In genomic region chr1:47380699-47381098, GRCh38 we compare ENCODE assay signal across 2 cellular contexts.
TF ChIP-seq lines count a peak whose summit lies in the region.

No MANE protein-coding gene starts in this region.

TF ChIP-seq in GM12891, 5 proteins besides CTCF, POLR2A, EP300 and RAD21:
- no peak for TF ChIP-seq SPI1 (IDR thresholded peaks at IDR 0.05; ENCODE audit: low read depth, low read length)
- TF ChIP-seq TAF1 (IDR thresholded peaks at IDR 0.05; ENCODE audit: low read depth, low read length), result no peak
- TF ChIP-seq POU2F2 (IDR thresholded peaks at IDR 0.05; ENCODE audit: low read depth, low read length), result no peak
- TF ChIP-seq PAX5 (IDR thresholded peaks at IDR 0.05; ENCODE audit: insufficient read depth, low read length, severe bottlenecking), result no peak
- TF ChIP-seq POLR2AphosphoS5 (IDR thresholded peaks at IDR 0.05; ENCODE audit: low read depth, low read length), result no peak

TF ChIP-seq in HepG2, 621 proteins besides CTCF, POLR2A, EP300 and RAD21 (continues in another document):
- TF ChIP-seq SOX6 (IDR thresholded peaks at IDR 0.05) (no peak), SOX6 (CRISPR knock-in tag; IDR thresholded peaks at IDR 0.05) (peak; percentile 56; the same call in 1 of the 2 replicates), ZNF136 (CRISPR knock-in tag; IDR thresholded peaks at IDR 0.05; ENCODE audit: low read depth) (no peak), ZNF143 (CRISPR knock-in tag; IDR thresholded peaks at IDR 0.05) (no peak), ZBTB42 (CRISPR knock-in tag; IDR thresholded peaks at IDR 0.05) (no peak), ZFYVE20 (CRISPR knock-in tag; IDR thresholded peaks at IDR 0.05; ENCODE audit: borderline replicate concordance, low read depth) (no peak), MIXL1 (CRISPR knock-in tag; IDR thresholded peaks at IDR 0.05) (peak; percentile 56; the same call in 1 of the 2 replicates), FOXP1 (IDR thresholded peaks at IDR 0.05) (no peak), FOXP1 (CRISPR knock-in tag; IDR thresholded peaks at IDR 0.05) (peak; percentile 62; the same call in 1 of the 2 replicates), ATAD3A (CRISPR knock-in tag; IDR thresholded peaks at IDR 0.05) (no peak), ETV5 (CRISPR knock-in tag; IDR thresholded peaks at IDR 0.05; ENCODE audit: borderline replicate concordance) (no peak), SAP130 (CRISPR knock-in tag; IDR thresholded peaks at IDR 0.05; ENCODE audit: low read depth) (peak; percentile 22; the same call in 1 of the 2 replicates), SOX13 (IDR thresholded peaks at IDR 0.05) (no peak), SOX13 (CRISPR knock-in tag; conservative IDR thresholded peaks at IDR 0.05 in 1 of 2, IDR thresholded peaks at IDR 0.05 in 1 of 2) (peak in 1 of 2 experiments; percentile 84; a peak in 2 of 4 replicates), ELF3 (CRISPR knock-in tag; IDR thresholded peaks at IDR 0.05) (0 out of 2 replicates have a peak, but pooled peaks have one; percentile 21), ZNF276 (CRISPR knock-in tag; IDR thresholded peaks at IDR 0.05; ENCODE audit: low read depth) (no peak), SOX5 (CRISPR knock-in tag; IDR thresholded peaks at IDR 0.05; ENCODE audit: borderline replicate concordance) (peak; percentile 64; the same call in 1 of the 2 replicates), MED1 (CRISPR knock-in tag; IDR thresholded peaks at IDR 0.05) (peak; percentile 37; the same call in 1 of the 2 replicates), ATF5 (CRISPR knock-in tag; IDR thresholded peaks at IDR 0.05; ENCODE audit: low read depth) (no peak), ZMYM4 (CRISPR knock-in tag; IDR thresholded peaks at IDR 0.05) (0 out of 2 replicates have a peak, but pooled peaks have one; percentile 24), HOXD1 (CRISPR knock-in tag; IDR thresholded peaks at IDR 0.05) (peak; percentile 52; the same call in 1 of the 2 replicates), CEBPG (CRISPR knock-in tag; IDR thresholded peaks at IDR 0.05) (0 out of 2 replicates have a peak, but pooled peaks have one; percentile 22), FOXA1 (IDR thresholded peaks at IDR 0.05) (no peak), FOXA1 (CRISPR knock-in tag; IDR thresholded peaks at IDR 0.05) (0 out of 2 replicates have a peak, but pooled peaks have one; percentile 48), ZBTB39 (CRISPR knock-in tag; IDR thresholded peaks at IDR 0.05) (peak; percentile 68; the same call in 1 of the 2 replicates), BRD4 (CRISPR knock-in tag; IDR thresholded peaks at IDR 0.05) (no peak), MXD3 (CRISPR knock-in tag; IDR thresholded peaks at IDR 0.05) (no peak), HDAC2 (CRISPR knock-in tag; IDR thresholded peaks at IDR 0.05) (0 out of 2 replicates have a peak, but pooled peaks have one; percentile 43), CREB1 (IDR thresholded peaks at IDR 0.05) (no peak), CREB1 (CRISPR knock-in tag; IDR thresholded peaks at IDR 0.05) (no peak), NR2F6 (IDR thresholded peaks at IDR 0.05) (no peak), NR2F6 (CRISPR knock-in tag; IDR thresholded peaks at IDR 0.05) (0 out of 2 replicates have a peak, but pooled peaks have one; percentile 47), PITX1 (CRISPR knock-in tag; IDR thresholded peaks at IDR 0.05) (0 out of 2 replicates have a peak, but pooled peaks have one; percentile 21), TBX2 (CRISPR knock-in tag; IDR thresholded peaks at IDR 0.05; ENCODE audit: borderline replicate concordance) (peak; percentile 20; the same call in 1 of the 2 replicates), HNF4A (CRISPR knock-in tag; IDR thresholded peaks at IDR 0.05) (peak; percentile 55; the same call in 1 of the 2 replicates), ZNF691 (CRISPR knock-in tag; IDR thresholded peaks at IDR 0.05; ENCODE audit: borderline replicate concordance, low read depth) (no peak), E2F1 (CRISPR knock-in tag; IDR thresholded peaks at IDR 0.05) (no peak), ISX (CRISPR knock-in tag; conservative IDR thresholded peaks at IDR 0.05) (no peak), ZNF792 (CRISPR knock-in tag; IDR thresholded peaks at IDR 0.05) (0 out of 2 replicates have a peak, but pooled peaks have one; percentile 37)
- TF ChIP-seq, protein P1, sequence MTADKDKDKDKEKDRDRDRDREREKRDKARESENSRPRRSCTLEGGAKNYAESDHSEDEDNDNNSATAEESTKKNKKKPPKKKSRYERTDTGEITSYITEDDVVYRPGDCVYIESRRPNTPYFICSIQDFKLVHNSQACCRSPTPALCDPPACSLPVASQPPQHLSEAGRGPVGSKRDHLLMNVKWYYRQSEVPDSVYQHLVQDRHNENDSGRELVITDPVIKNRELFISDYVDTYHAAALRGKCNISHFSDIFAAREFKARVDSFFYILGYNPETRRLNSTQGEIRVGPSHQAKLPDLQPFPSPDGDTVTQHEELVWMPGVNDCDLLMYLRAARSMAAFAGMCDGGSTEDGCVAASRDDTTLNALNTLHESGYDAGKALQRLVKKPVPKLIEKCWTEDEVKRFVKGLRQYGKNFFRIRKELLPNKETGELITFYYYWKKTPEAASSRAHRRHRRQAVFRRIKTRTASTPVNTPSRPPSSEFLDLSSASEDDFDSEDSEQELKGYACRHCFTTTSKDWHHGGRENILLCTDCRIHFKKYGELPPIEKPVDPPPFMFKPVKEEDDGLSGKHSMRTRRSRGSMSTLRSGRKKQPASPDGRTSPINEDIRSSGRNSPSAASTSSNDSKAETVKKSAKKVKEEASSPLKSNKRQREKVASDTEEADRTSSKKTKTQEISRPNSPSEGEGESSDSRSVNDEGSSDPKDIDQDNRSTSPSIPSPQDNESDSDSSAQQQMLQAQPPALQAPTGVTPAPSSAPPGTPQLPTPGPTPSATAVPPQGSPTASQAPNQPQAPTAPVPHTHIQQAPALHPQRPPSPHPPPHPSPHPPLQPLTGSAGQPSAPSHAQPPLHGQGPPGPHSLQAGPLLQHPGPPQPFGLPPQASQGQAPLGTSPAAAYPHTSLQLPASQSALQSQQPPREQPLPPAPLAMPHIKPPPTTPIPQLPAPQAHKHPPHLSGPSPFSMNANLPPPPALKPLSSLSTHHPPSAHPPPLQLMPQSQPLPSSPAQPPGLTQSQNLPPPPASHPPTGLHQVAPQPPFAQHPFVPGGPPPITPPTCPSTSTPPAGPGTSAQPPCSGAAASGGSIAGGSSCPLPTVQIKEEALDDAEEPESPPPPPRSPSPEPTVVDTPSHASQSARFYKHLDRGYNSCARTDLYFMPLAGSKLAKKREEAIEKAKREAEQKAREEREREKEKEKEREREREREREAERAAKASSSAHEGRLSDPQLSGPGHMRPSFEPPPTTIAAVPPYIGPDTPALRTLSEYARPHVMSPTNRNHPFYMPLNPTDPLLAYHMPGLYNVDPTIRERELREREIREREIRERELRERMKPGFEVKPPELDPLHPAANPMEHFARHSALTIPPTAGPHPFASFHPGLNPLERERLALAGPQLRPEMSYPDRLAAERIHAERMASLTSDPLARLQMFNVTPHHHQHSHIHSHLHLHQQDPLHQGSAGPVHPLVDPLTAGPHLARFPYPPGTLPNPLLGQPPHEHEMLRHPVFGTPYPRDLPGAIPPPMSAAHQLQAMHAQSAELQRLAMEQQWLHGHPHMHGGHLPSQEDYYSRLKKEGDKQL (CRISPR knock-in tag; IDR thresholded peaks at IDR 0.05; ENCODE audit: low read depth), result no peak
- TF ChIP-seq, protein P2, sequence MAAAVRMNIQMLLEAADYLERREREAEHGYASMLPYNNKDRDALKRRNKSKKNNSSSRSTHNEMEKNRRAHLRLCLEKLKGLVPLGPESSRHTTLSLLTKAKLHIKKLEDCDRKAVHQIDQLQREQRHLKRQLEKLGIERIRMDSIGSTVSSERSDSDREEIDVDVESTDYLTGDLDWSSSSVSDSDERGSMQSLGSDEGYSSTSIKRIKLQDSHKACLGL (CRISPR knock-in tag; IDR thresholded peaks at IDR 0.05), result no peak
- TF ChIP-seq, protein P3, sequence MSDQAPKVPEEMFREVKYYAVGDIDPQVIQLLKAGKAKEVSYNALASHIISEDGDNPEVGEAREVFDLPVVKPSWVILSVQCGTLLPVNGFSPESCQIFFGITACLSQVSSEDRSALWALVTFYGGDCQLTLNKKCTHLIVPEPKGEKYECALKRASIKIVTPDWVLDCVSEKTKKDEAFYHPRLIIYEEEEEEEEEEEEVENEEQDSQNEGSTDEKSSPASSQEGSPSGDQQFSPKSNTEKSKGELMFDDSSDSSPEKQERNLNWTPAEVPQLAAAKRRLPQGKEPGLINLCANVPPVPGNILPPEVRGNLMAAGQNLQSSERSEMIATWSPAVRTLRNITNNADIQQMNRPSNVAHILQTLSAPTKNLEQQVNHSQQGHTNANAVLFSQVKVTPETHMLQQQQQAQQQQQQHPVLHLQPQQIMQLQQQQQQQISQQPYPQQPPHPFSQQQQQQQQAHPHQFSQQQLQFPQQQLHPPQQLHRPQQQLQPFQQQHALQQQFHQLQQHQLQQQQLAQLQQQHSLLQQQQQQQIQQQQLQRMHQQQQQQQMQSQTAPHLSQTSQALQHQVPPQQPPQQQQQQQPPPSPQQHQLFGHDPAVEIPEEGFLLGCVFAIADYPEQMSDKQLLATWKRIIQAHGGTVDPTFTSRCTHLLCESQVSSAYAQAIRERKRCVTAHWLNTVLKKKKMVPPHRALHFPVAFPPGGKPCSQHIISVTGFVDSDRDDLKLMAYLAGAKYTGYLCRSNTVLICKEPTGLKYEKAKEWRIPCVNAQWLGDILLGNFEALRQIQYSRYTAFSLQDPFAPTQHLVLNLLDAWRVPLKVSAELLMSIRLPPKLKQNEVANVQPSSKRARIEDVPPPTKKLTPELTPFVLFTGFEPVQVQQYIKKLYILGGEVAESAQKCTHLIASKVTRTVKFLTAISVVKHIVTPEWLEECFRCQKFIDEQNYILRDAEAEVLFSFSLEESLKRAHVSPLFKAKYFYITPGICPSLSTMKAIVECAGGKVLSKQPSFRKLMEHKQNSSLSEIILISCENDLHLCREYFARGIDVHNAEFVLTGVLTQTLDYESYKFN (CRISPR knock-in tag; conservative IDR thresholded peaks at IDR 0.05), result peak; percentile 52; the same call in 1 of the 2 replicates
- TF ChIP-seq, protein P4, sequence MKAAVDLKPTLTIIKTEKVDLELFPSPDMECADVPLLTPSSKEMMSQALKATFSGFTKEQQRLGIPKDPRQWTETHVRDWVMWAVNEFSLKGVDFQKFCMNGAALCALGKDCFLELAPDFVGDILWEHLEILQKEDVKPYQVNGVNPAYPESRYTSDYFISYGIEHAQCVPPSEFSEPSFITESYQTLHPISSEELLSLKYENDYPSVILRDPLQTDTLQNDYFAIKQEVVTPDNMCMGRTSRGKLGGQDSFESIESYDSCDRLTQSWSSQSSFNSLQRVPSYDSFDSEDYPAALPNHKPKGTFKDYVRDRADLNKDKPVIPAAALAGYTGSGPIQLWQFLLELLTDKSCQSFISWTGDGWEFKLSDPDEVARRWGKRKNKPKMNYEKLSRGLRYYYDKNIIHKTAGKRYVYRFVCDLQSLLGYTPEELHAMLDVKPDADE (CRISPR knock-in tag; IDR thresholded peaks at IDR 0.05), result no peak
